25 cellular contexts compared by ENCODE assay signal in the genomic region with DNA sequence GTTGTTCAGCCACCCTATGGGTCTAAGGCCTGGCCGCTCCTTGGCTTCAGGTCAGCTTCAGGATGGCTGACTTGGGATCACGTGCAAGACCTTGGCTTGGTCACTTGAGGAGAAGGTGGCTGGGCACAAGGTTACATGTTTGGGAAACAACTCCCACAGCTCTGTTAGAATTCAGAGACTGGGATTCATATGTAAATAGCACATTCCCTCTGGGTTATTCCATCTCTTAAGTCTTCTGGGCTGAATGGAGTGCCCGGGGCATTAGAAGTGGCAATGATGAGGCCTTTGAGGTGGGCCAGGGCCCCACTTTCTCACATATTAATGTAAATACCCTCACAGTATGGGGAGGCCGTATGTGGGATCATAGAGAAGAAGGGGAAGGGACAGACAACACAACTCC.
"Had no signal": no experiment of that assay in that cellular context is flagged by ENCODE, and none has a peak within 500 bp of the region (broad histone marks: within the 10 kb centered on the region; RNA-seq: fewer than 3 reads in every experiment).

No MANE protein-coding gene starts in this region.

- ATAC-seq: K562, Panc1, PC-3 had no signal

- H3K27ac Mint-ChIP-seq: IgD-negative memory B cell had no signal

- H3K4me3 ChIP-seq: K562 had no signal

- DNase-seq: Kasumi-1, MM.1S, NCI-H1048, NCI-H1105, NCI-H1417, NCI-H1436 treated with DMSO at 0.1 percent for 48 hours, NCI-H1694, NCI-H187 treated with DMSO at 0.1 percent for 48 hours, NCI-H2029 treated with DMSO at 0.1 percent for 48 hours, NCI-H2171 treated with DMSO at 0.1 percent for 48 hours, NCI-H345, NCI-H446 treated with DMSO at 0.1 percent for 48 hours, NCI-H524, NCI-H526 treated with DMSO at 0.1 percent for 48 hours, NCI-H748 treated with DMSO at 0.1 percent for 48 hours, PC-3, SHP77, SK-N-SH, SW 1271 had no signal

- H3K9me3 ChIP-seq: SK-N-SH had no signal

- H3K4me3 Mint-ChIP-seq: IgD-negative memory B cell had no signal

- H3K27me3 Mint-ChIP-seq: IgD-negative memory B cell had no signal

- H3K4me1 Mint-ChIP-seq: IgD-negative memory B cell had no signal

- H3K9ac ChIP-seq: KMS-11, SK-N-SH had no signal

- H3K27ac ChIP-seq: HL-60, KMS-11, RWPE1 had no signal

- H3K9me3 Mint-ChIP-seq: IgD-negative memory B cell had no signal
